In genomic region chr2:229596796-229597195, GRCh38 we compare ENCODE assay signal across 19 cellular contexts.
"Had no signal": no experiment of that assay in that cellular context is flagged by ENCODE, and none has a peak within 500 bp of the region (broad histone marks: within the 10 kb centered on the region; RNA-seq: fewer than 3 reads in every experiment).

No MANE protein-coding gene starts in this region.

- H3K9ac ChIP-seq: SK-N-SH had no signal

- ATAC-seq: T-cell had no signal

- H3K27ac ChIP-seq: RWPE1 had no signal

- DNase-seq: KBM-7, MV-4-11, NCI-H1092, NCI-H1105 treated with DMSO at 0.1 percent for 48 hours, NCI-H1417 treated with DMSO at 0.1 percent for 48 hours, NCI-H146, NCI-H1694 treated with DMSO at 0.1 percent for 48 hours, NCI-H1930, NCI-H2081, NCI-H2107, NCI-H2227 treated with DMSO at 0.1 percent for 48 hours, NCI-H524, NCI-H526 treated with DMSO at 0.1 percent for 48 hours, NCI-H748 treated with DMSO at 0.1 percent for 48 hours, SHP77, SK-N-SH, SW 1271, T-cell had no signal

- H3K4me2 ChIP-seq: SK-N-SH had no signal

- H3K9me3 ChIP-seq: SK-N-SH had no signal
